In genomic region chr2:203697763-203698162, GRCh38 we compare ENCODE assay signal across 2 cellular contexts. TPM values are rescaled to one million over a fixed set of nuclear protein-coding genes. Genes with fewer than 3 reads are reported as not detected.
"Had no signal": no experiment of that assay in that cellular context is flagged by ENCODE, and none has a peak within 500 bp of the region (broad histone marks: within the 10 kb centered on the region; RNA-seq: fewer than 3 reads in every experiment).

No MANE protein-coding gene starts in this region.

RNA-seq across cellular contexts. Expression of gene CD28, which starts 8.7 kb away (rescaled TPM):
- total RNA-seq: activated B cell treated with CpG ODN at 0.5 μM for 24 hours, astrocyte had no signal
